1 cellular context compared by ENCODE assay signal in genomic region chr12:54010053-54010971, GRCh38.
TF ChIP-seq lines count a peak whose summit lies in the region.

No MANE protein-coding gene starts in this region.

TF ChIP-seq in IMR-90, 13 proteins besides CTCF, POLR2A, EP300 and RAD21:
- TF ChIP-seq CHD1 (IDR thresholded peaks at IDR 0.05; ENCODE audit: low read depth, low read length), result no peak
- TF ChIP-seq NFE2L2 (IDR thresholded peaks at IDR 0.05; ENCODE audit: low read depth, low read length), result no peak
- TF ChIP-seq USF2 (IDR thresholded peaks at IDR 0.05; ENCODE audit: low read depth, low read length), result no peak
- TF ChIP-seq MXI1 (IDR thresholded peaks at IDR 0.05; ENCODE audit: borderline replicate concordance, low read depth, low read length), result no peak
- TF ChIP-seq SMC3 (IDR thresholded peaks at IDR 0.05; ENCODE audit: low read depth, low read length), result no peak
- no peak for TF ChIP-seq BHLHE40 (IDR thresholded peaks at IDR 0.05; ENCODE audit: low read depth, low read length)
- TF ChIP-seq MAZ (IDR thresholded peaks at IDR 0.05; ENCODE audit: borderline replicate concordance, low read depth, low read length), result no peak
- no peak for TF ChIP-seq ELK1 (IDR thresholded peaks at IDR 0.05; ENCODE audit: borderline replicate concordance, low read depth, low read length)
- TF ChIP-seq RFX5 (IDR thresholded peaks at IDR 0.05; ENCODE audit: low read depth, low read length), result no peak
- no peak for TF ChIP-seq MAFK (IDR thresholded peaks at IDR 0.05; ENCODE audit: low read depth, low read length)
- no peak for TF ChIP-seq FOS (IDR thresholded peaks at IDR 0.05; ENCODE audit: low read depth, low read length)
- TF ChIP-seq CEBPB (IDR thresholded peaks at IDR 0.05; ENCODE audit: low read depth, low read length), result no peak
- TF ChIP-seq RCOR1 (IDR thresholded peaks at IDR 0.05; ENCODE audit: insufficient replicate concordance, low read length), result no peak
